Comparison of ENCODE assay signal across 2 cellular contexts in the genomic region with DNA sequence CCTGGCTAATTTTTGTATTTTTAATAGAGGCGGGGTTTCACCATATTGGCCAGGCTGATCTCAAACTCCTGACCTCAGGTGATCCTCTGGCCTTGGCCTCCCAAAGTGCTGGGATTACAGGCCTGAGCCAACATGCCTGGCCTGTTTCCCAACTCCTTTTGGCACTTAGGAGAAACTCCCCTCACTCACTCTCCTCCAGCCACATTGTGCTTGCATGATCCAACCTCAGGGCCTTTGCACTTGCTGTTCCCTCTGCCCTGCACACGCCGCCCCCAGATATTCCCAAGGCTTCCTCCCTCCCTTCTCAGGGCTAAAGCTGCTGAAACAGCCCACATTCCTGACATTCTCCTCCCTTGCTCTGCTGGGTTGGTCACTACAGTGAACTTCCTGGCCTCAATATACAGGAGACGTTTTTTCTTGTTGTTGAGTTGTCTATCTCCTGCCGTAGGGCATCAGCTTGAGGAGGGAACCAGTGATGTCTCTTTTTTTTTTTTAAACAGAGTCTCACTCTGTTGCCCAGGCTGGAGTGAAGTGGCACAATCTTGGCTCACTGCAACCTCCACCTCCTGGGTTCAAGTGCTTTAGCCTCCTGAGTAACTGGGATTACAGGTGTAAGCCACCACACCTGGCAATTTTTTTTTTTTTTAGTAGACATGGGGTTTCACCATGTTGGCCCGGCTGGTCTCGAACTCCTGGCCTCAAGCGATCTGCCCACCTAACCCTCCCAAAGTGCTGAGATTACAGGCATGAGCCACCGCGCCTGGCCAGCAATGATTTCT.
A peak's percentile ranks its signal among the peaks of the same experiment; 100 is the strongest.
TF ChIP-seq lines count a peak whose summit lies in the region.

No MANE protein-coding gene starts in this region.

TF ChIP-seq in HEK293, 187 proteins besides CTCF, POLR2A, EP300 and RAD21:
- peak; percentile 94 for TF ChIP-seq ZNF623 (tag by site-specific recombination; IDR thresholded peaks at IDR 0.05)

TF ChIP-seq in H1, 55 proteins besides CTCF, POLR2A, EP300 and RAD21:
- peak; percentile 93 for TF ChIP-seq TEAD4 (IDR thresholded peaks at IDR 0.05; ENCODE audit: low read depth, low read length)
- peak; percentile 67; the same call in 1 of the 2 replicates for TF ChIP-seq KDM1A (IDR thresholded peaks at IDR 0.05; ENCODE audit: borderline replicate concordance, low read length)
- peak; percentile 21; the same call in 1 of the 2 replicates for TF ChIP-seq EGR1 (IDR thresholded peaks at IDR 0.05; ENCODE audit: borderline replicate concordance, low read depth, low read length)
